ENCODE assay signal across 26 cellular contexts in the genomic region with DNA sequence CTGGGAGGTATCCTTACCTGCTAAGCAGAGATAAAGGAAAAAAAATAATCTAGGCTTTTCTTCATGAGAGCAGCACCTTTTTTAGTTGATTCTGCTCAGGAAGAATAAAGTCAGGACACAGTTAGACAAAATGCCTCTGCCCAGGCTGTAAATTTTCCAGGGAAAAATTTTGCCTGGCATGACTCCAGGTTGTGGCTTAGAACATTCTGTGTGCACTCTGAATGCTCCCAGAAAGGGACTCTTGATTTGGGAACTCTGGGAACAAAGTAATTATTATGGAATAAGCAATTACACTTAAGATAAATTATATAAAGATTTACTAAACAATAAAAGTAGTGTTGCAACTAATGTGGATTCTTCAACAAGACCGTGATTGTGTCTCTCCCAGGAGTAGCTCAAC.
DNase-seq lines count a peak whose midpoint lies in the region; ATAC-seq and TF ChIP-seq lines count a peak whose summit lies in the region.
"Had no signal": no experiment of that assay in that cellular context is flagged by ENCODE, and none has a peak within 500 bp of the region (broad histone marks: within the 10 kb centered on the region; RNA-seq: fewer than 3 reads in every experiment).

No MANE protein-coding gene starts in this region.

- TF ChIP-seq CTCF in PC-3 (conservative IDR thresholded peaks at IDR 0.05; ENCODE audit: low read depth, low read length), result no peak

- DNase-seq in NCI-H1105 treated with DMSO at 0.1 percent for 48 hours (lab: John Stamatoyannopoulos, UW) (peak; percentile 25), NCI-H1105 (lab: John Stamatoyannopoulos, UW) (no peak), COLO829 (ENCODE audit: low spot score) (peak; percentile 57), SK-MEL-5 (ENCODE audit: low read depth, low spot score) (peak; percentile 44), medulla oblongata (ENCODE audit: extremely low spot score) (peak; percentile 12), PC-3 (no peak)
- DNase-seq: CD8-positive, alpha-beta T cell; DMS 273 treated with DMSO at 0.1 percent for 48 hours; DMS79 treated with DMSO at 0.1 percent for 48 hours; H9; Karpas-422; NCI-H1436 treated with DMSO at 0.1 percent for 48 hours; NCI-H2029; NCI-H2171; NCI-H226; NCI-H510A; NCI-H774; T-cell had no signal

- in situ Hi-C loops in SK-MEL-5 (cut with HindIII; ENCODE audit: low pct_unique_long_range_greater_than_20kb, low sequenced_read_pairs), result no loop called here

- H3K9ac ChIP-seq in PC-3 (ENCODE audit: low read length), result no peak overlapping the region

- POLR2A ChIA-PET in PC-3 (lab: Charles Lee; ENCODE audit: unreplicated experiment), result no interaction called here

- no peaks in the 10 kb centered on the region for H3K9me2 ChIP-seq in PC-3 (replicated peaks; ENCODE audit: low read length)

- H3K4me1 ChIP-seq in PC-3 (ENCODE audit: insufficient read depth, low read length), result no peaks in the 10 kb centered on the region
- H3K4me1 ChIP-seq: SJCRH30 had no signal

- intact Hi-C loops in PC-3 (cut with micrococcal nuclease), result no loop called here

- ATAC-seq in PC-3 (no peak), GM21390 (IDR thresholded peaks at IDR 0.05; ENCODE audit: unreplicated experiment) (no peak), GM19467 (IDR thresholded peaks at IDR 0.05; ENCODE audit: unreplicated experiment) (no peak)
- ATAC-seq: CD8-positive, alpha-beta T cell; GM23338; HepG2; Right ventricle myocardium inferior; T-cell had no signal

- no peak overlapping the region for H3K4me2 ChIP-seq in PC-3 (ENCODE audit: low read length)
- H3K4me2 ChIP-seq: GM23338 had no signal

- no peaks in the 10 kb centered on the region for H4K20me1 ChIP-seq in PC-3 (ENCODE audit: low read length)

- CTCF ChIA-PET in PC-3 (lab: Charles Lee), result no interaction called here

- no peaks in the 10 kb centered on the region for H3K79me2 ChIP-seq in PC-3 (ENCODE audit: low read length)

- no TSS peak for BruUV-seq in PC-3 (replicated peaks; lab: Mats Ljungman, UMichigan)

- H3K4me3 ChIP-seq in PC-3 (ENCODE audit: low read length), result no peak overlapping the region
- H3K4me3 ChIP-seq: GM23338, SJCRH30 had no signal

- no peaks in the 10 kb centered on the region for H3K36me3 ChIP-seq in PC-3 (ENCODE audit: low read depth, low read length)
- H3K36me3 ChIP-seq: SJCRH30 had no signal

- H2AFZ ChIP-seq in PC-3 (ENCODE audit: low read length), result no peak overlapping the region
- H2AFZ ChIP-seq: GM23338 had no signal

- no peaks in the 10 kb centered on the region for H3K27me3 ChIP-seq in PC-3 (ENCODE audit: low read length)
- H3K27me3 ChIP-seq: SJCRH30 had no signal

- H3F3A ChIP-seq in PC-3 (ENCODE audit: low read length, unreplicated experiment), result no peaks in the 10 kb centered on the region

- no peaks in the 10 kb centered on the region for H3K9me3 ChIP-seq in PC-3 (ENCODE audit: low read length)
- H3K9me3 ChIP-seq: SJCRH30 had no signal

- no peak overlapping the region for H3K27ac ChIP-seq in PC-3 (ENCODE audit: low read length)
- H3K27ac ChIP-seq: 22Rv1, C4-2B, SJCRH30 had no signal

Comparison
In these comparisons a context has a peak if more than half of its experiments do, and no peak if none do; other contexts are left out.
1. DNase-seq: peak in NCI-H1105 treated with DMSO at 0.1 percent for 48 hours (single experiment), COLO829 (single experiment), SK-MEL-5 (single experiment) and medulla oblongata (single experiment); none in NCI-H1105 (single experiment) and PC-3 (single experiment).